18 cellular contexts compared by ENCODE assay signal in genomic region chr11:779955-780532, GRCh38. TPM values are rescaled to one million over a fixed set of nuclear protein-coding genes. Genes with fewer than 3 reads are reported as not detected.
"Had no signal": no experiment of that assay in that cellular context is flagged by ENCODE, and none has a peak within 500 bp of the region (broad histone marks: within the 10 kb centered on the region; RNA-seq: fewer than 3 reads in every experiment).

No MANE protein-coding gene starts in this region.

- H3K9me3 ChIP-seq: gastroesophageal sphincter, psoas muscle, transverse colon had no signal

- H3K27ac Mint-ChIP-seq: stimulated activated naive B cell treated with anti-CD40 and anti-IgM and Interleukin-4, amounts not matched to agents 10 μg/mL and 1 μg/mL and 100 μg/mL, for 72 hours had no signal

- H3K27me3 Mint-ChIP-seq: naive thymus-derived CD4-positive, alpha-beta T cell; stimulated activated naive B cell treated with anti-CD40 and anti-IgM and Interleukin-4, amounts not matched to agents 10 μg/mL and 1 μg/mL and 100 μg/mL, for 72 hours had no signal

- H3K27ac ChIP-seq: gastroesophageal sphincter, psoas muscle, transverse colon, VCaP had no signal

- H3K36me3 Mint-ChIP-seq: naive thymus-derived CD4-positive, alpha-beta T cell had no signal

- ATAC-seq: gastroesophageal sphincter; left colon; naive thymus-derived CD4-positive, alpha-beta T cell; psoas muscle; sciatic nerve; stimulated activated naive B cell treated with anti-CD40 and anti-IgM and Interleukin-4, amounts not matched to agents 10 μg/mL and 1 μg/mL and 100 μg/mL, for 72 hours had no signal

- H3K9me3 Mint-ChIP-seq: naive thymus-derived CD4-positive, alpha-beta T cell; stimulated activated naive B cell treated with anti-CD40 and anti-IgM and Interleukin-4, amounts not matched to agents 10 μg/mL and 1 μg/mL and 100 μg/mL, for 72 hours had no signal

- H3K27me3 ChIP-seq: gastroesophageal sphincter, transverse colon had no signal

- H3K4me3 ChIP-seq: gastroesophageal sphincter, psoas muscle, transverse colon had no signal

- DNase-seq: activated gamma-delta T cell treated with Interleukin-2 at 50 U/mL for 16 hours; effector CD8-positive, alpha-beta T cell; hippocampal formation; left colon; naive thymus-derived CD4-positive, alpha-beta T cell; psoas muscle; stimulated activated CD4-positive, alpha-beta T cell treated with anti-CD3 and anti-CD28 coated beads, Interleukin-2, amount 100 ng/mL, for 24 hours; stimulated activated naive B cell treated with anti-CD40 and anti-IgM and Interleukin-4, amounts not matched to agents 10 μg/mL and 1 μg/mL and 100 μg/mL, for 72 hours; substantia nigra; SW 1271; T1000 had no signal

RNA-seq across cellular contexts. Expression of gene CEND1, which starts 9.8 kb away (rescaled TPM):
- total RNA-seq: epithelial cell of proximal tubule, mononuclear cell, omental fat pad, sciatic nerve had no signal
- polyA plus RNA-seq: naive thymus-derived CD4-positive, alpha-beta T cell had no signal
